In the genomic region with DNA sequence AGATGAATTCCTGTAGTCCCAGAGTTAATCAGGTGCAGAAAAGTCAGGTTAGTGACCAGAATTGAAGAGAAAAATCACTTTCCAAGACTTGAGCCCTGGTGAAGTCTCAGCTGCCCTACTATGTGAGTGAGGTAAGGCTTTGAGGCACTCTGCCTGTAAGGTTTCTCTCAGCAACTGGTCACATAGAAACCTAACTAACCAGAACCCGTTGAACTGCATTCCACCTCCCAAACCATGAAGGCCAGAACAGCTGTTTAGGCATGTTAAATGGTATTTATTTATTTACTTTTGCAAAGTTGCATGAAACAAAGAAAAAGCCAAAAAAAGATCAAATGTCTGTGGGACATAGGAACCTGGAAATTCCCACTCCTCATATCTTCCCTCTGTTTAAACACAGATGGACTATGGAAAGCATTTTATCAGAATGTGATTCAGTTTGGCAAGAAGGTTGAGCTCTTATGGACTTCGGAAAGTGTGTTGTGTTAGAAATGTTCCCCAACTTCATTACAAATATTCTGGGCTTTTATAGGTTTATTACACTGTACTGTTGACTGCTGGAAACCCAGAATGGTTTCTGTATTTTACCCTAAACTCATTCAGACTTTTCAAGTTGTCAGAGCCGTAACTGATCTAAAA, we compare ENCODE assay signal across 19 cellular contexts. TPM values are rescaled to one million over a fixed set of nuclear protein-coding genes. Genes with fewer than 3 reads are reported as not detected.
DNase-seq lines count a peak whose midpoint lies in the region; ATAC-seq, FAIRE-seq and TF ChIP-seq lines count a peak whose summit lies in the region.
"Had no signal": no experiment of that assay in that cellular context is flagged by ENCODE, and none has a peak within 500 bp of the region (broad histone marks: within the 10 kb centered on the region; RNA-seq: fewer than 3 reads in every experiment).

No MANE protein-coding gene starts in this region.

- no peaks in the 10 kb centered on the region; the same call in 1 of the 2 replicates for H3K4me1 Mint-ChIP-seq in HFFc6 (ENCODE audit: low read depth)
- no peaks in the 10 kb centered on the region for H3K4me1 Mint-ChIP-seq in naive thymus-derived CD8-positive, alpha-beta T cell
- H3K4me1 Mint-ChIP-seq: T-helper 17 cell had no signal

- ATAC-seq in naive thymus-derived CD8-positive, alpha-beta T cell, result no peak
- ATAC-seq: CD8-positive, alpha-beta T cell; mucosa of descending colon; T-helper 17 cell had no signal

- no peaks in the 10 kb centered on the region for H3K9me2 ChIP-seq in neural cell (ENCODE audit: insufficient read depth, low read length)

- no peak overlapping the region for H3K9ac ChIP-seq in neural cell (ENCODE audit: low read length)

- TF ChIP-seq CTCF in BE2C (IDR thresholded peaks at IDR 0.05; ENCODE audit: low read depth, low read length) (no peak), neural cell (IDR thresholded peaks at IDR 0.05; ENCODE audit: poor library complexity, severe bottlenecking) (no peak), HFFc6 (IDR thresholded peaks at IDR 0.05) (no peak)

- no peaks in the 10 kb centered on the region for H4K20me1 ChIP-seq in neural cell (ENCODE audit: insufficient read depth)

- H3K36me3 ChIP-seq in BE2C (no peaks in the 10 kb centered on the region), neural cell (ENCODE audit: insufficient read depth, low read length) (no peaks in the 10 kb centered on the region)
- H3K36me3 ChIP-seq: ovary had no signal

- peak overlapping the region; percentile 55 for H3K27ac ChIP-seq in neural cell (ENCODE audit: low read length)
- H3K27ac ChIP-seq: dorsolateral prefrontal cortex, HL-60, ovary had no signal

- no peak overlapping the region for H3K4me3 Mint-ChIP-seq in HFFc6
- H3K4me3 Mint-ChIP-seq in naive thymus-derived CD8-positive, alpha-beta T cell, result no peak overlapping the region
- H3K4me3 Mint-ChIP-seq: CD8-positive, alpha-beta T cell; T-helper 17 cell had no signal

- no peaks in the 10 kb centered on the region; the same call in 1 of the 2 replicates for H3K4me1 ChIP-seq in BE2C

- no peaks in the 10 kb centered on the region for H3F3A ChIP-seq in neural cell (ENCODE audit: insufficient read depth, low read length, poor library complexity, severe bottlenecking)

- H2AFZ ChIP-seq in neural cell (ENCODE audit: low read depth, low read length), result no peak overlapping the region

- TF ChIP-seq RAD21 in neural cell (conservative IDR thresholded peaks at IDR 0.05), result no peak

- H3K79me2 ChIP-seq in neural cell (replicated peaks; ENCODE audit: insufficient read depth, low read length), result no peaks in the 10 kb centered on the region

- no peak overlapping the region for H3K27ac Mint-ChIP-seq in HFFc6
- H3K27ac Mint-ChIP-seq in naive thymus-derived CD8-positive, alpha-beta T cell, result no peak overlapping the region
- H3K27ac Mint-ChIP-seq: CD8-positive, alpha-beta T cell; T-helper 17 cell had no signal

- H3K4me2 ChIP-seq in neural cell (ENCODE audit: low read length), result no peak overlapping the region

- FAIRE-seq in RCC 7860 (lab: Jason Lieb, UNC), result no peak

- no peaks in the 10 kb centered on the region for H3K9me3 ChIP-seq in BE2C
- H3K9me3 ChIP-seq in neural cell (ENCODE audit: low read length), result no peaks in the 10 kb centered on the region
- H3K9me3 ChIP-seq: mucosa of descending colon, ovary had no signal

- no peaks in the 10 kb centered on the region; the same call in none of the 2 replicates for H3K27me3 Mint-ChIP-seq in HFFc6 (ENCODE audit: insufficient read depth)
- peaks cover 5 to 16% (median 13%) of the 10 kb centered on the region in 5 donors for H3K27me3 Mint-ChIP-seq in naive thymus-derived CD8-positive, alpha-beta T cell

- H3K4me3 ChIP-seq in BE2C (ENCODE audit: low read depth, low read length), result peak overlapping the region; percentile 33
- H3K4me3 ChIP-seq in neural cell (ENCODE audit: low read length), result no peak overlapping the region
- H3K4me3 ChIP-seq: dorsolateral prefrontal cortex, mucosa of descending colon, ovary had no signal

- no peaks in the 10 kb centered on the region for H3K36me3 Mint-ChIP-seq in HFFc6 (ENCODE audit: low read depth)
- H3K36me3 Mint-ChIP-seq in naive thymus-derived CD8-positive, alpha-beta T cell, result peaks cover 0 to 4% (median 0%) of the 10 kb centered on the region in 3 donors
- H3K36me3 Mint-ChIP-seq: CD8-positive, alpha-beta T cell had no signal

- H3K9me3 Mint-ChIP-seq in HFFc6, result no peaks in the 10 kb centered on the region
- H3K9me3 Mint-ChIP-seq in naive thymus-derived CD8-positive, alpha-beta T cell, result no peaks in the 10 kb centered on the region
- H3K9me3 Mint-ChIP-seq: CD8-positive, alpha-beta T cell had no signal

- no peak for TF ChIP-seq EP300 in neural cell (conservative IDR thresholded peaks at IDR 0.05; ENCODE audit: poor library complexity, severe bottlenecking)

- DNase-seq in BE2C (no peak), LHCN-M2 (ENCODE audit: low read depth) (peak; percentile 76), fibroblast of peridontal ligament (ENCODE audit: extremely low read depth) (peak; percentile 37), HFFc6 (no peak), RCC 7860 (ENCODE audit: low spot score) (no peak), NCI-H748 (lab: John Stamatoyannopoulos, UW; ENCODE audit: unreplicated experiment) (no peak)
- no peak for DNase-seq in naive thymus-derived CD8-positive, alpha-beta T cell
- DNase-seq: ACHN; CD8-positive, alpha-beta T cell; dorsolateral prefrontal cortex; foreskin fibroblast; mucosa of descending colon; NCI-H1694; NCI-H526 treated with DMSO at 0.1 percent for 48 hours; T-helper 17 cell had no signal

- H3K27me3 ChIP-seq in BE2C (no peaks in the 10 kb centered on the region), neural cell (ENCODE audit: insufficient read depth, low read depth, low read length) (no peaks in the 10 kb centered on the region)
- H3K27me3 ChIP-seq: dorsolateral prefrontal cortex, ovary had no signal

- POLR2A ChIA-PET in naive thymus-derived CD8-positive, alpha-beta T cell (lab: Charles Lee), result no interaction called here

TF ChIP-seq in neural cell, 6 proteins besides CTCF, POLR2A, EP300 and RAD21:
- TF ChIP-seq TAF1 (IDR thresholded peaks at IDR 0.05; ENCODE audit: low read depth) (no peak), EZH2 (IDR thresholded peaks at IDR 0.05; ENCODE audit: borderline replicate concordance, insufficient read depth, low read length, poor library complexity, severe bottlenecking) (no peak), SMC3 (conservative IDR thresholded peaks at IDR 0.05; ENCODE audit: poor library complexity) (no peak), MXI1 (conservative IDR thresholded peaks at IDR 0.05; ENCODE audit: poor library complexity, severe bottlenecking) (no peak), POLR2AphosphoS5 (IDR thresholded peaks at IDR 0.05) (no peak)
- TF ChIP-seq, protein P1, sequence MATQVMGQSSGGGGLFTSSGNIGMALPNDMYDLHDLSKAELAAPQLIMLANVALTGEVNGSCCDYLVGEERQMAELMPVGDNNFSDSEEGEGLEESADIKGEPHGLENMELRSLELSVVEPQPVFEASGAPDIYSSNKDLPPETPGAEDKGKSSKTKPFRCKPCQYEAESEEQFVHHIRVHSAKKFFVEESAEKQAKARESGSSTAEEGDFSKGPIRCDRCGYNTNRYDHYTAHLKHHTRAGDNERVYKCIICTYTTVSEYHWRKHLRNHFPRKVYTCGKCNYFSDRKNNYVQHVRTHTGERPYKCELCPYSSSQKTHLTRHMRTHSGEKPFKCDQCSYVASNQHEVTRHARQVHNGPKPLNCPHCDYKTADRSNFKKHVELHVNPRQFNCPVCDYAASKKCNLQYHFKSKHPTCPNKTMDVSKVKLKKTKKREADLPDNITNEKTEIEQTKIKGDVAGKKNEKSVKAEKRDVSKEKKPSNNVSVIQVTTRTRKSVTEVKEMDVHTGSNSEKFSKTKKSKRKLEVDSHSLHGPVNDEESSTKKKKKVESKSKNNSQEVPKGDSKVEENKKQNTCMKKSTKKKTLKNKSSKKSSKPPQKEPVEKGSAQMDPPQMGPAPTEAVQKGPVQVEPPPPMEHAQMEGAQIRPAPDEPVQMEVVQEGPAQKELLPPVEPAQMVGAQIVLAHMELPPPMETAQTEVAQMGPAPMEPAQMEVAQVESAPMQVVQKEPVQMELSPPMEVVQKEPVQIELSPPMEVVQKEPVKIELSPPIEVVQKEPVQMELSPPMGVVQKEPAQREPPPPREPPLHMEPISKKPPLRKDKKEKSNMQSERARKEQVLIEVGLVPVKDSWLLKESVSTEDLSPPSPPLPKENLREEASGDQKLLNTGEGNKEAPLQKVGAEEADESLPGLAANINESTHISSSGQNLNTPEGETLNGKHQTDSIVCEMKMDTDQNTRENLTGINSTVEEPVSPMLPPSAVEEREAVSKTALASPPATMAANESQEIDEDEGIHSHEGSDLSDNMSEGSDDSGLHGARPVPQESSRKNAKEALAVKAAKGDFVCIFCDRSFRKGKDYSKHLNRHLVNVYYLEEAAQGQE (IDR thresholded peaks at IDR 0.05; ENCODE audit: borderline replicate concordance), result no peak

RNA-seq across cellular contexts. Expression of a gene that starts 12.8 kb away (rescaled TPM):
- polyA plus RNA-seq in BE2C (2012; ENCODE audit: insufficient read depth, insufficient read length, low read depth), result 1.3 TPM
- total RNA-seq in LHCN-M2 (2014; rRNA removed), result 8.5 and 9.1 TPM in 2 replicates
- 4.7 TPM for polyA plus RNA-seq in LHCN-M2 (2012)
- 85.5 and 89.4 TPM in 2 replicates for polyA plus RNA-seq in neural cell
- polyA minus RNA-seq in neural cell, result 137 and 176 TPM in 2 replicates
- total RNA-seq in HFFc6 (2021; fragmentation: NEBNext Ultra II Directional; extraction: Animal tissue kit (Norgen Biotek cat#: 25700)), result 1 to 10 TPM; 2.7 to 5.6 (median 3.5) TPM
- not detected for total RNA-seq in naive thymus-derived CD8-positive, alpha-beta T cell
- under 1 TPM in 1 of 3 donors, not detected in 2; 0.15 TPM for polyA plus RNA-seq in naive thymus-derived CD8-positive, alpha-beta T cell
- total RNA-seq: CD8-positive, alpha-beta T cell; G401; T-helper 17 cell had no signal

RNA-seq across cellular contexts. Expression of a gene that starts 19.0 kb away (rescaled TPM):
- polyA plus RNA-seq in BE2C (2012; ENCODE audit: insufficient read depth, insufficient read length, low read depth), result 68.2 TPM
- 173 and 179 TPM in 2 replicates for total RNA-seq in LHCN-M2 (2014; rRNA removed)
- polyA plus RNA-seq in LHCN-M2 (2012), result 72.5 TPM
- polyA plus RNA-seq in neural cell, result 57.4 and 62.8 TPM in 2 replicates
- polyA minus RNA-seq in neural cell, result 19.5 and 25.2 TPM in 2 replicates
- 10 to 100 TPM; 52.0 to 74.2 (median 60.6) TPM for total RNA-seq in HFFc6 (2021; fragmentation: NEBNext Ultra II Directional; extraction: Animal tissue kit (Norgen Biotek cat#: 25700))
- total RNA-seq in naive thymus-derived CD8-positive, alpha-beta T cell, result 10 to 100 TPM; 14.9 to 18.9 TPM
- polyA plus RNA-seq in naive thymus-derived CD8-positive, alpha-beta T cell, result 10 to 100 TPM; 36.7 to 56.3 (median 56.3) TPM

Comparison
In these comparisons a context has a peak if more than half of its experiments do, and no peak if none do; other contexts are left out.
1. DNase-seq: peak in LHCN-M2 (single experiment) and fibroblast of peridontal ligament (single experiment); none in BE2C (single experiment), HFFc6 (single experiment), RCC 7860 (single experiment), naive thymus-derived CD8-positive, alpha-beta T cell (0 of 10) and NCI-H748 (single experiment).